8 cellular contexts compared by ENCODE assay signal in genomic region chr9:113886471-113886870, GRCh38.
DNase-seq lines count a peak whose midpoint lies in the region; TF ChIP-seq lines count a peak whose summit lies in the region.

No MANE protein-coding gene starts in this region.

- H3K27me3 ChIP-seq in muscle layer of duodenum (ENCODE audit: low read depth, low read length), result no peaks in the 10 kb centered on the region

- intact Hi-C loops in posterior cingulate gyrus (cut with DNase I), result no loop called here

- peak overlapping the region; percentile 60 for H3K4me3 ChIP-seq in coronary artery
- peak overlapping the region; percentile 52 to 55 for H3K4me3 ChIP-seq in muscle layer of duodenum (ENCODE audit: low read depth in 1 of 2, low read length in 2 of 2)

- H3K4me1 ChIP-seq in muscle layer of duodenum (ENCODE audit: control insufficient read depth in 1 of 2, insufficient read depth in 2 of 2, low read length in 2 of 2), result peaks cover 5 to 13% of the 10 kb centered on the region in 2 donors

- H3K9me3 ChIP-seq in KOPT-K1 (ENCODE audit: insufficient read depth, low read length, poor library complexity, severe bottlenecking), result peaks cover 13% of the 10 kb centered on the region
- no peaks in the 10 kb centered on the region for H3K9me3 ChIP-seq in muscle layer of duodenum (ENCODE audit: control insufficient read depth in 1 of 2, low read length in 2 of 2)

- no peaks in the 10 kb centered on the region for H3K36me3 ChIP-seq in KOPT-K1 (ENCODE audit: insufficient read depth, low read length)
- H3K36me3 ChIP-seq in muscle layer of duodenum (ENCODE audit: control insufficient read depth in 1 of 2, insufficient read depth in 2 of 2, low read length in 2 of 2), result no peaks in the 10 kb centered on the region

- no peak for TF ChIP-seq CTCF in coronary artery (IDR thresholded peaks at IDR 0.05)

- H3K27ac ChIP-seq in KOPT-K1 (ENCODE audit: low read depth, low read length, poor library complexity, severe bottlenecking) (peak overlapping the region; percentile 21), coronary artery (no peak overlapping the region), muscle layer of duodenum (ENCODE audit: low read length) (peak overlapping the region; percentile 73)

- DNase-seq in AG08395 (ENCODE audit: low spot score), result peak; percentile 28
- DNase-seq in coronary artery (ENCODE audit: low spot score), result no peak
- DNase-seq in NCI-H2196 (lab: John Stamatoyannopoulos, UW; ENCODE audit: unreplicated experiment), result no peak
- DNase-seq in activated effector memory CD4-positive, alpha-beta T cell treated with anti-CD3 and anti-CD28 coated beads, Interleukin-2, amount 50 U/mL, for 16 hours, result no peak
- DNase-seq in posterior cingulate gyrus, result no peak
- DNase-seq in NCI-H748 (lab: John Stamatoyannopoulos, UW; ENCODE audit: unreplicated experiment), result no peak

Comparison
In these comparisons a context has a peak if more than half of its experiments do, and no peak if none do; other contexts are left out.
1. H3K27ac ChIP-seq: peak in KOPT-K1 (single experiment) and muscle layer of duodenum (single experiment); none in coronary artery (0 of 2).